25 cellular contexts compared by ENCODE assay signal in genomic region chr11:91350931-91351330, GRCh38.
"Had no signal": no experiment of that assay in that cellular context is flagged by ENCODE, and none has a peak within 500 bp of the region (broad histone marks: within the 10 kb centered on the region; RNA-seq: fewer than 3 reads in every experiment).

No MANE protein-coding gene starts in this region.

- H3K36me3 ChIP-seq: MG63 had no signal

- H3K4me2 ChIP-seq: KMS-11 had no signal

- H3K27me3 ChIP-seq: MG63 had no signal

- H3K9me3 ChIP-seq: MG63 had no signal

- DNase-seq: activated CD4-positive, alpha-beta memory T cell treated with anti-CD3 and anti-CD28 coated beads for 36 hours; activated CD4-positive, alpha-beta T cell treated with anti-CD3 and anti-CD28 coated beads, Interleukin-2, amount 10 ng/mL, durations not matched to agents 7 days and 5 days; activated CD4-positive, CD25-positive, alpha-beta regulatory T cell; activated CD8-positive, alpha-beta memory T cell treated with anti-CD3 and anti-CD28 coated beads for 24 hours; activated gamma-delta T cell treated with Interleukin-2 at 50 U/mL for 16 hours; activated naive CD4-positive, alpha-beta T cell treated with anti-CD3 and anti-CD28 coated beads, Interleukin-2, amount 10 ng/mL, durations not matched to agents 7 days and 5 days; activated naive CD8-positive, alpha-beta T cell treated with anti-CD3 and anti-CD28 coated beads for 36 hours; activated T-cell treated with anti-CD3 and anti-CD28 coated beads, Interleukin-2, amount 50 U/mL, for 4 hours; anterior cingulate cortex; cerebellar nuclear complex; MG63; NCI-H1105; NCI-H1436 treated with DMSO at 0.1 percent for 48 hours; NCI-H187; NCI-H2081; NCI-H446 treated with DMSO at 0.1 percent for 48 hours; NCI-H524 treated with DMSO at 0.1 percent for 48 hours; NCI-H748 treated with DMSO at 0.1 percent for 48 hours; OCI-M1; RPMI8226; T-cell; T-helper 2 cell; T1000 had no signal

- H3K4me3 ChIP-seq: MG63, SK-N-MC had no signal

- H3K9ac ChIP-seq: KMS-11 had no signal

- H3K27ac ChIP-seq: KMS-11, SK-N-MC had no signal
